Comparison of ENCODE assay signal across 10 cellular contexts in genomic region chr3:156615592-156616173, GRCh38. TPM values are rescaled to one million over a fixed set of nuclear protein-coding genes. Genes with fewer than 3 reads are reported as not detected.
DNase-seq lines count a peak whose midpoint lies in the region; ATAC-seq, FAIRE-seq and TF ChIP-seq lines count a peak whose summit lies in the region.
"Had no signal": no experiment of that assay in that cellular context is flagged by ENCODE, and none has a peak within 500 bp of the region (broad histone marks: within the 10 kb centered on the region; RNA-seq: fewer than 3 reads in every experiment).

No MANE protein-coding gene starts in this region.

- no peaks in the 10 kb centered on the region for H3K9me3 ChIP-seq in GM23248 (ENCODE audit: low read depth)
- no peaks in the 10 kb centered on the region for H3K9me3 ChIP-seq in SJCRH30 (replicated peaks)

- H3K4me3 ChIP-seq in GM23248 = peak overlapping the region; percentile 12
- no peak overlapping the region for H3K4me3 ChIP-seq in epithelial cell of proximal tubule (ENCODE audit: low read depth, low read length)
- H3K4me3 ChIP-seq in SJCRH30 = no peak overlapping the region
- H3K4me3 ChIP-seq: coronary artery had no signal

- H3K4me1 ChIP-seq in GM23248 (ENCODE audit: insufficient read depth) = peaks cover 72% of the 10 kb centered on the region
- H3K4me1 ChIP-seq in SJCRH30 = no peaks in the 10 kb centered on the region

- 0 out of 2 replicates have a peak overlapping the region, but pooled peaks have one; percentile 2 for H2AFZ ChIP-seq in GM23248

- peak overlapping the region; percentile 66 for H3K4me2 ChIP-seq in GM23248 (ENCODE audit: unreplicated experiment)

- H3K36me3 ChIP-seq in GM23248 (ENCODE audit: low read depth) (no peaks in the 10 kb centered on the region), SJCRH30 (no peaks in the 10 kb centered on the region)

- peak; percentile 98 for FAIRE-seq in RCC 7860 (lab: Jason Lieb, UNC)

- H3K27ac ChIP-seq in GM23248 (peak overlapping the region; percentile 75), SJCRH30 (no peak overlapping the region)
- H3K27ac ChIP-seq: coronary artery had no signal

- WGBS in GM23248 (ENCODE audit: low coverage in 1 of 2, low lambda C conversion rate in 2 of 2, missing lambda C conversion rate in 2 of 2), 2 experiments = 0 to 6% methylated on average over 1 of the region's 1 CpG

- H4K20me1 ChIP-seq in GM23248 (ENCODE audit: insufficient read depth) = no peaks in the 10 kb centered on the region

- no peaks in the 10 kb centered on the region for H3K9me2 ChIP-seq in GM23248 (ENCODE audit: insufficient read depth)

- DNase-seq in GM23248 (peak; percentile 89), RCC 7860 (ENCODE audit: low spot score) (peak; percentile 99), epithelial cell of proximal tubule (ENCODE audit: low read depth) (peak; percentile 96), occipital lobe (lab: John Stamatoyannopoulos, UW) (peak; percentile 59), NCI-H146 treated with DMSO at 0.1 percent for 48 hours (lab: John Stamatoyannopoulos, UW; ENCODE audit: unreplicated experiment) (no peak), SJCRH30 (no peak)
- DNase-seq: stimulated activated CD4-positive, alpha-beta T cell treated with anti-CD3 and anti-CD28 coated beads, Interleukin-2, amount 100 ng/mL, for 48 hours had no signal

- ATAC-seq in GM19023 (IDR thresholded peaks at IDR 0.05; ENCODE audit: unreplicated experiment) = no peak
- ATAC-seq in GM19351 (IDR thresholded peaks at IDR 0.05; ENCODE audit: unreplicated experiment) = no peak

- no peaks in the 10 kb centered on the region for H3K79me2 ChIP-seq in GM23248 (ENCODE audit: insufficient read depth)

- TF ChIP-seq CTCF in epithelial cell of proximal tubule (conservative IDR thresholded peaks at IDR 0.05; ENCODE audit: low read depth, low read length) = no peak

- in situ Hi-C loops in GM23248 (cut with MboI) = no loop called here

- peaks cover 65% of the 10 kb centered on the region for H3F3A ChIP-seq in GM23248 (ENCODE audit: insufficient read depth)

- H3K9ac ChIP-seq in GM23248 = peak overlapping the region; percentile 23; the same call in 1 of the 2 replicates

- H3K27me3 ChIP-seq in GM23248 (replicated peaks; ENCODE audit: insufficient read depth) (no peaks in the 10 kb centered on the region), SJCRH30 (no peaks in the 10 kb centered on the region)

RNA-seq across cellular contexts. Expression of gene TIPARP, which starts 58.7 kb away (rescaled TPM):
- total RNA-seq in GM23248 (2014; rRNA removed; shearing (Covaris generic)) = 89.5 and 103 TPM in 2 replicates
- polyA plus RNA-seq in GM23248 (2016; fragmentation: Nextera tagmentation; extraction: Ambion mirVana) = 35.1 and 39.7 TPM in 2 replicates
- total RNA-seq in epithelial cell of proximal tubule = 40.6 and 52.9 TPM in 2 replicates
- total RNA-seq in occipital lobe = 34.0 TPM
- total RNA-seq in SJCRH30 (2014; rRNA removed; shearing (Covaris generic)) = 29.0 and 31.2 TPM in 2 replicates

Comparison
In these comparisons a context has a peak if more than half of its experiments do, and no peak if none do; other contexts are left out.
1. DNase-seq: peak in GM23248 (single experiment), RCC 7860 (single experiment), epithelial cell of proximal tubule (single experiment) and occipital lobe (single experiment); none in NCI-H146 treated with DMSO at 0.1 percent for 48 hours (single experiment) and SJCRH30 (0 of 2).